Comparison of ENCODE assay signal across 15 cellular contexts in the genomic region with DNA sequence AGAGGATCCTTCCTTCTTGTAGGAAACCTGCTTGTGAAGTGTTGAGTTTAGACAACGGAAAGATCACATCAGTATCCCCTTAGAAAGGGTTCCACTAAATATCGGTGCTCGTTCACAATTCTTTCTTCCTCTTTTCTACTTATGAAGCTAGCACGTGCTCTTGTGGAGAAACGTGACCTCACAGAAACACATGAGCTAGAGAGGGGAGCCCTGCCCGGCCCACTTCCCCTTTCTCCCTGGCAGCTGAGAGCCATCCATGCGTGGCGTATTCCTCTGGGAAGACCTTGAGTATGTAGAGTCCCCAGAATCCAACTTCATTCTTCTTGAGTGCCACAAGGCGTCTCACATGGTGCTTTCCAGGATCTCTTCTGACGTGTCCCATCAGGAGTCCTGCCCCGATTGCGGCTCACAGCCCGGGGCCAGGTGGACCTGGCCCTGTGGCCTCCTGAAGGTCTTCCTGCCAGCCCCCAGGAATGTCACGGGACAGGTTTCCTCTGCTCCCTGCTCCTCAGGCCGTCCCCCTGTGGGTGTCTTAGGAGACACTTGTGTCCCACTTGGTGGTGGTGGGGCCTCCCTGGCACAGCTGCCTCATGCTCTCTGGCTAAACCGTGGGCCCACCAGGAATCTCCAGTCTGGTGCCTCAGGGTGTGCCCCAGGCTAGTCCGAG. TPM values are rescaled to one million over a fixed set of nuclear protein-coding genes. Genes with fewer than 3 reads are reported as not detected.
DNase-seq lines count a peak whose midpoint lies in the region; ATAC-seq, FAIRE-seq and TF ChIP-seq lines count a peak whose summit lies in the region.
"Not testable (repeated sequence)": the region's sequence is repeated elsewhere in the genome, so short reads cannot be mapped to it uniquely, and the experiment has no call there.
"Had no signal": no experiment of that assay in that cellular context is flagged by ENCODE, and none has a peak within 500 bp of the region (broad histone marks: within the 10 kb centered on the region; RNA-seq: fewer than 3 reads in every experiment).

No MANE protein-coding gene starts in this region.

- not testable (repeated sequence) for H3K9me3 Mint-ChIP-seq in CD4-positive, CD25-positive, alpha-beta regulatory T cell

- WGBS in GM12878 (ENCODE audit: insufficient coverage, insufficient replicate concordance, low lambda C conversion rate, missing lambda C conversion rate), result 2% methylated on average over 6 of the region's 17 CpGs
- WGBS in right lobe of liver (ENCODE audit: insufficient coverage, low coverage, low lambda C conversion rate, missing lambda C conversion rate), result 61% methylated on average over 4 of the region's 17 CpGs

- peak; percentile 97 for FAIRE-seq in GM12878 (lab: Jason Lieb, UNC)

- not testable (repeated sequence) for H3K4me1 Mint-ChIP-seq in CD4-positive, CD25-positive, alpha-beta regulatory T cell

- in situ Hi-C loops in GM12878 (cut with MboI), result not testable (repeated sequence)

- H3K79me2 ChIP-seq in GM12878 (ENCODE audit: control insufficient read depth, insufficient read depth, low read length), result not testable (repeated sequence)

- RAD21 ChIA-PET in GM12878 (lab: Charles Lee; ENCODE audit: unreplicated experiment), result not testable (repeated sequence)

- H3K4me3 ChIP-seq in CD4-positive, CD25-positive, alpha-beta regulatory T cell (ENCODE audit: low read depth, low read length); GM12878; right lobe of liver: not testable (repeated sequence)

- CTCF ChIA-PET in GM12878 (lab: Yijun Ruan, JAX), result not testable (repeated sequence)

- H4K20me1 ChIP-seq in GM12878 (ENCODE audit: control insufficient read depth, insufficient read depth), result not testable (repeated sequence)

- TF ChIP-seq RAD21 in GM12878 (IDR thresholded peaks at IDR 0.05; ENCODE audit: insufficient read depth, low read depth, low read length), result not testable (repeated sequence)

- not testable (repeated sequence) for H3K27me3 ChIP-seq in CD4-positive, CD25-positive, alpha-beta regulatory T cell (ENCODE audit: control insufficient read depth, insufficient read depth, low read length); GM12878 (replicated peaks in 1 of 2; ENCODE audit: control insufficient read depth in 2 of 2, insufficient read depth in 2 of 2, low read length in 1 of 2); right lobe of liver

- not testable (repeated sequence) for H3K36me3 ChIP-seq in CD4-positive, CD25-positive, alpha-beta regulatory T cell (ENCODE audit: control insufficient read depth, insufficient read depth, low read length); GM12878 (ENCODE audit: control insufficient read depth in 2 of 2, insufficient read depth in 2 of 2, low read length in 1 of 2); right lobe of liver

- ATAC-seq in CD4-positive, CD25-positive, alpha-beta regulatory T cell (ENCODE audit: low read depth in 2 of 2), result peak; percentile 6 to 30
- ATAC-seq in GM18909 (IDR thresholded peaks at IDR 0.05; ENCODE audit: poor library complexity, unreplicated experiment) (peak; percentile 48), GM21723 (IDR thresholded peaks at IDR 0.05; ENCODE audit: unreplicated experiment) (peak; percentile 68), HG02981 (IDR thresholded peaks at IDR 0.05; ENCODE audit: unreplicated experiment) (peak; percentile 39), HG03565 (IDR thresholded peaks at IDR 0.05; ENCODE audit: unreplicated experiment) (peak; percentile 48), GM12878 (peak; percentile 86), right lobe of liver (peak in 3 of 4 donors; percentile 6 to 36 (median 7))
- ATAC-seq in stimulated activated naive CD8-positive, alpha-beta T cell treated with anti-CD3 and anti-CD28 coated beads, Interleukin-15, Interleukin-2, amounts not matched to agents 100 U/mL and 50 U/mL, for 24 hours, result peak; percentile 17

- intact Hi-C loops in GM12878 (cut with micrococcal nuclease; ENCODE audit: unreplicated experiment); right lobe of liver (cut with DNase I): not testable (repeated sequence)

- POLR2A ChIA-PET in GM12878 (lab: Charles Lee), result not testable (repeated sequence)

- not testable (repeated sequence) for H3K4me2 ChIP-seq in GM12878 (ENCODE audit: control insufficient read depth, insufficient read depth)

- not testable (repeated sequence) for H3K27ac Mint-ChIP-seq in CD4-positive, CD25-positive, alpha-beta regulatory T cell

- not testable (repeated sequence) for H3K4me1 ChIP-seq in CD4-positive, CD25-positive, alpha-beta regulatory T cell (ENCODE audit: control insufficient read depth, insufficient read depth, low read length, poor library complexity, severe bottlenecking); GM12878 (ENCODE audit: control insufficient read depth, insufficient read depth, low read length); right lobe of liver

- DNase-seq in CD4-positive, CD25-positive, alpha-beta regulatory T cell; GM12878 (ENCODE audit: low read depth, low spot score); stimulated activated naive CD8-positive, alpha-beta T cell treated with anti-CD3 and anti-CD28 coated beads, Interleukin-15, Interleukin-2, amounts not matched to agents 100 U/mL and 50 U/mL, for 24 hours: not testable (repeated sequence)
- DNase-seq in right lobe of liver, result peak in 2 of 3 donors; percentile 5

- not testable (repeated sequence) for H3K9me3 ChIP-seq in CD4-positive, CD25-positive, alpha-beta regulatory T cell (ENCODE audit: control insufficient read depth in 2 of 2, low read length in 2 of 2); GM12878 (replicated peaks; ENCODE audit: control insufficient read depth, insufficient read depth, low read length); right lobe of liver

- not testable (repeated sequence) for TF ChIP-seq POLR2A in GM12878 (IDR thresholded peaks at IDR 0.05; ENCODE audit: low read depth, low read length); right lobe of liver (IDR thresholded peaks at IDR 0.05)

- TF ChIP-seq CTCF in GM12878 (IDR thresholded peaks at IDR 0.05 in 2 of 3, conservative IDR thresholded peaks at IDR 0.05 in 1 of 3; ENCODE audit: control insufficient read depth in 2 of 3, extremely low read depth in 1 of 3, insufficient read depth in 1 of 3, low read depth in 3 of 3, low read length in 3 of 3); right lobe of liver (IDR thresholded peaks at IDR 0.05): not testable (repeated sequence)

- BruUV-seq in GM12878 (replicated peaks; lab: Mats Ljungman, UMichigan), result not testable (repeated sequence)

- H3K4me3 Mint-ChIP-seq in CD4-positive, CD25-positive, alpha-beta regulatory T cell, result not testable (repeated sequence)

- SMC1A ChIA-PET in GM12878 (lab: Charles Lee; ENCODE audit: uncharacterized antibody, unreplicated experiment), result not testable (repeated sequence)

- not testable (repeated sequence) for H3K36me3 Mint-ChIP-seq in CD4-positive, CD25-positive, alpha-beta regulatory T cell

- H3K27me3 Mint-ChIP-seq in CD4-positive, CD25-positive, alpha-beta regulatory T cell, result not testable (repeated sequence)

- not testable (repeated sequence) for H3K9ac ChIP-seq in GM12878 (ENCODE audit: control insufficient read depth, insufficient read depth, low read length)

- not testable (repeated sequence) for H2AFZ ChIP-seq in GM12878 (ENCODE audit: control insufficient read depth, low read depth, low read length)

- H3K27ac ChIP-seq in CD4-positive, CD25-positive, alpha-beta regulatory T cell (ENCODE audit: insufficient read depth, low read length, poor library complexity, severe bottlenecking); GM12878 (ENCODE audit: control insufficient read depth, insufficient read depth); right lobe of liver: not testable (repeated sequence)

- TF ChIP-seq EP300 in GM12878 (IDR thresholded peaks at IDR 0.05; ENCODE audit: borderline replicate concordance in 1 of 2, control insufficient read depth in 1 of 2, low read depth in 2 of 2, low read length in 2 of 2), result not testable (repeated sequence)

RNA-seq across cellular contexts. Expression of gene PDPK1, which starts 22.4 kb away (rescaled TPM):
- total RNA-seq in CD4-positive, CD25-positive, alpha-beta regulatory T cell, result 57.4 TPM
- polyA plus RNA-seq in CD4-positive, CD25-positive, alpha-beta regulatory T cell, result 10 to 100 TPM; 28.0 to 33.7 (median 30.2) TPM
- total RNA-seq in GM12878 (2013; cell fraction: nucleolus; rRNA removed), result 62.9 and 66.4 TPM in 2 replicates
- total RNA-seq in GM12878 (2014; rRNA removed), result 18.2 and 22.7 TPM in 2 replicates
- 15.8 and 18.0 TPM in 2 replicates for total RNA-seq in GM12878 (2014; rRNA removed; fragmentation: Illumina TruSeq; extraction: Trizol)
- total RNA-seq in GM12878 (2021), result 35.7 and 39.0 TPM in 2 replicates
- 11.0 TPM for polyA plus RNA-seq in GM12878 (2011; ENCODE audit: low read depth)
- polyA plus RNA-seq in GM12878 (2011; rRNA removed), result 40.1 and 41.3 TPM in 2 replicates
- polyA plus RNA-seq in GM12878 (2011; cell fraction: cytosol; rRNA removed), result 30.9 and 33.6 TPM in 2 replicates
- 45.6 and 48.6 TPM in 2 replicates for polyA plus RNA-seq in GM12878 (2011; cell fraction: nucleus; rRNA removed)
- 15.1 and 19.1 TPM in 2 replicates for polyA plus RNA-seq in GM12878 (2012)
- 31.6 and 38.5 TPM in 2 replicates for polyA plus RNA-seq in GM12878 (2014; fragmentation: Illumina TruSeq; extraction: Trizol)
- polyA plus RNA-seq in GM12878 (2014; fragmentation: Nextera tagmentation; extraction: Ambion mirVana), result 1 to 10 TPM; 3.9 to 5.2 TPM
- 24.7 and 25.5 TPM in 2 replicates for polyA plus RNA-seq in GM12878 (2014; rRNA removed)
- polyA plus RNA-seq in GM12878 (2016; fragmentation: Nextera tagmentation; extraction: Ambion mirVana), result 10 to 100 TPM; 26.3 to 30.8 TPM
- 46.2 and 54.6 TPM in 2 replicates for polyA minus RNA-seq in GM12878 (2011; rRNA and poly(A)+ RNA removed)
- polyA minus RNA-seq in GM12878 (2011; cell fraction: cytosol; rRNA and poly(A)+ RNA removed), result 11.4 and 16.6 TPM in 2 replicates
- polyA minus RNA-seq in GM12878 (2011; cell fraction: nucleus; rRNA and poly(A)+ RNA removed), result 18.3 and 23.6 TPM in 2 replicates
- total RNA-seq in right lobe of liver, result 10 to 100 TPM; 20.7 to 28.3 (median 24.5) TPM

RNA-seq across cellular contexts. Expression of gene CEMP1, which starts 29.1 kb away (rescaled TPM):
- total RNA-seq in CD4-positive, CD25-positive, alpha-beta regulatory T cell, result 0.27 TPM
- 1 to 10 TPM; 3.0 to 3.8 (median 3.7) TPM for polyA plus RNA-seq in CD4-positive, CD25-positive, alpha-beta regulatory T cell
- total RNA-seq in GM12878 (2013; cell fraction: nucleolus; rRNA removed), result 0.98 TPM in 1 of 2 replicates, not detected in the other
- total RNA-seq in GM12878 (2014; rRNA removed) (not detected in 2 replicates), GM12878 (2014; rRNA removed; fragmentation: Illumina TruSeq; extraction: Trizol) (not detected in 2 replicates), GM12878 (2021) (0.15 TPM in 1 of 2 replicates, not detected in the other), right lobe of liver (under 1 TPM in 2 of 6 experiments, not detected in 4; 0.22 to 0.29 TPM)
- not detected for polyA plus RNA-seq in GM12878 (2011; ENCODE audit: low read depth)
- polyA plus RNA-seq in GM12878 (2011; rRNA removed) (0.05 TPM in 1 of 2 replicates, not detected in the other), GM12878 (2014; fragmentation: Illumina TruSeq; extraction: Trizol) (not detected in 2 replicates), GM12878 (2014; fragmentation: Nextera tagmentation; extraction: Ambion mirVana) (1 to 10 TPM in 1 of 2 experiments, not detected in 1; 1.5 TPM), GM12878 (2014; rRNA removed) (not detected in 2 replicates), GM12878 (2016; fragmentation: Nextera tagmentation; extraction: Ambion mirVana) (1 to 10 TPM; 3.9 to 8.2 TPM)
- polyA plus RNA-seq in GM12878 (2011; cell fraction: cytosol; rRNA removed), result 0.13 TPM in 1 of 2 replicates, not detected in the other
- 0.16 TPM in 1 of 2 replicates, not detected in the other for polyA plus RNA-seq in GM12878 (2011; cell fraction: nucleus; rRNA removed)
- 2.8 TPM in 1 of 2 replicates, not detected in the other for polyA plus RNA-seq in GM12878 (2012)
- polyA minus RNA-seq in GM12878 (2011; rRNA and poly(A)+ RNA removed), result 0.31 TPM in 1 of 2 replicates, not detected in the other
- not detected in 2 replicates for polyA minus RNA-seq in GM12878 (2011; cell fraction: cytosol; rRNA and poly(A)+ RNA removed)
- 0.36 and 0.96 TPM in 2 replicates for polyA minus RNA-seq in GM12878 (2011; cell fraction: nucleus; rRNA and poly(A)+ RNA removed)
- total RNA-seq: foreskin keratinocyte, LHCN-M2, mesenteric fat pad, posterior vena cava, urinary bladder had no signal
- polyA plus RNA-seq: foreskin keratinocyte, keratinocyte, SK-N-SH had no signal

RNA-seq across cellular contexts. Expression of gene AMDHD2, which starts 40.1 kb away (rescaled TPM):
- 239 TPM for total RNA-seq in CD4-positive, CD25-positive, alpha-beta regulatory T cell
- 10 to 100 TPM; 18.3 to 19.5 (median 18.7) TPM for polyA plus RNA-seq in CD4-positive, CD25-positive, alpha-beta regulatory T cell
- 69.9 and 87.2 TPM in 2 replicates for total RNA-seq in GM12878 (2013; cell fraction: nucleolus; rRNA removed)
- total RNA-seq in GM12878 (2014; rRNA removed), result 26.3 and 32.2 TPM in 2 replicates
- total RNA-seq in GM12878 (2014; rRNA removed; fragmentation: Illumina TruSeq; extraction: Trizol), result 8.0 and 8.9 TPM in 2 replicates
- total RNA-seq in GM12878 (2021), result 35.1 and 41.8 TPM in 2 replicates
- polyA plus RNA-seq in GM12878 (2011; ENCODE audit: low read depth), result 4.6 TPM
- 3.0 and 5.2 TPM in 2 replicates for polyA plus RNA-seq in GM12878 (2011; rRNA removed)
- polyA plus RNA-seq in GM12878 (2011; cell fraction: cytosol; rRNA removed), result 8.4 and 14.9 TPM in 2 replicates
- 92.7 and 133 TPM in 2 replicates for polyA plus RNA-seq in GM12878 (2011; cell fraction: nucleus; rRNA removed)
- polyA plus RNA-seq in GM12878 (2012), result 17.9 and 19.9 TPM in 2 replicates
- polyA plus RNA-seq in GM12878 (2014; fragmentation: Illumina TruSeq; extraction: Trizol), result 0.76 and 3.9 TPM in 2 replicates
- under 1 TPM in 1 of 2 experiments, not detected in 1; 0.60 TPM for polyA plus RNA-seq in GM12878 (2014; fragmentation: Nextera tagmentation; extraction: Ambion mirVana)
- polyA plus RNA-seq in GM12878 (2014; rRNA removed), result 35.6 and 38.4 TPM in 2 replicates
- 10 to 100 TPM; 24.3 to 29.4 TPM for polyA plus RNA-seq in GM12878 (2016; fragmentation: Nextera tagmentation; extraction: Ambion mirVana)
- 3.6 and 13.4 TPM in 2 replicates for polyA minus RNA-seq in GM12878 (2011; rRNA and poly(A)+ RNA removed)
- 4.2 and 7.5 TPM in 2 replicates for polyA minus RNA-seq in GM12878 (2011; cell fraction: cytosol; rRNA and poly(A)+ RNA removed)
- polyA minus RNA-seq in GM12878 (2011; cell fraction: nucleus; rRNA and poly(A)+ RNA removed), result 27.3 and 47.7 TPM in 2 replicates
- total RNA-seq in right lobe of liver, result 10 to 100 TPM; 12.3 to 24.9 (median 21.4) TPM

RNA-seq across cellular contexts. Expression of gene ATP6V0C, which starts 46.5 kb away (rescaled TPM):
- 188 TPM for total RNA-seq in CD4-positive, CD25-positive, alpha-beta regulatory T cell
- 10 to 100 TPM; 62.1 to 83.4 (median 68.6) TPM for polyA plus RNA-seq in CD4-positive, CD25-positive, alpha-beta regulatory T cell
- total RNA-seq in GM12878 (2013; cell fraction: nucleolus; rRNA removed), result 23.2 and 35.0 TPM in 2 replicates
- total RNA-seq in GM12878 (2014; rRNA removed) (14.0 and 19.1 TPM in 2 replicates), GM12878 (2014; rRNA removed; fragmentation: Illumina TruSeq; extraction: Trizol) (8.2 and 10.4 TPM in 2 replicates), GM12878 (2021) (127 and 135 TPM in 2 replicates), right lobe of liver (100 to 1,000 TPM in 1 of 6 experiments, 10 to 100 TPM in 5; 71.5 to 100 (median 79.4) TPM)
- polyA plus RNA-seq in GM12878 (2011; ENCODE audit: low read depth), result 42.6 TPM
- polyA plus RNA-seq in GM12878 (2011; rRNA removed) (1.5 and 5.9 TPM in 2 replicates), GM12878 (2014; fragmentation: Illumina TruSeq; extraction: Trizol) (8.7 and 17.6 TPM in 2 replicates), GM12878 (2014; fragmentation: Nextera tagmentation; extraction: Ambion mirVana) (10 to 100 TPM in 1 of 2 experiments, 1 to 10 TPM in 1; 2.4 to 16.5 TPM), GM12878 (2014; rRNA removed) (32.2 and 53.4 TPM in 2 replicates), GM12878 (2016; fragmentation: Nextera tagmentation; extraction: Ambion mirVana) (100 to 1,000 TPM; 107 to 115 TPM)
- polyA plus RNA-seq in GM12878 (2011; cell fraction: cytosol; rRNA removed), result 17.1 and 29.2 TPM in 2 replicates
- 23.8 and 36.7 TPM in 2 replicates for polyA plus RNA-seq in GM12878 (2011; cell fraction: nucleus; rRNA removed)
- polyA plus RNA-seq in GM12878 (2012), result 148 and 155 TPM in 2 replicates
- polyA minus RNA-seq in GM12878 (2011; rRNA and poly(A)+ RNA removed), result 7.2 and 8.9 TPM in 2 replicates
- polyA minus RNA-seq in GM12878 (2011; cell fraction: cytosol; rRNA and poly(A)+ RNA removed), result 44.1 and 66.7 TPM in 2 replicates
- polyA minus RNA-seq in GM12878 (2011; cell fraction: nucleus; rRNA and poly(A)+ RNA removed), result 8.8 and 18.3 TPM in 2 replicates

Comparison
In these comparisons a context has a peak if more than half of its experiments do, and no peak if none do; other contexts are left out.
1. ATAC-seq: peak in every context shown above with its lines; median percentile 86 in GM12878; 68 in GM21723; 48 in GM18909; 48 in HG03565; 39 in HG02981; 18 in CD4-positive, CD25-positive, alpha-beta regulatory T cell; 17 in stimulated activated naive CD8-positive, alpha-beta T cell treated with anti-CD3 and anti-CD28 coated beads, Interleukin-15, Interleukin-2, amounts not matched to agents 100 U/mL and 50 U/mL, for 24 hours; 7 in right lobe of liver.